ENCODE assay signal across 11 cellular contexts in the genomic region with DNA sequence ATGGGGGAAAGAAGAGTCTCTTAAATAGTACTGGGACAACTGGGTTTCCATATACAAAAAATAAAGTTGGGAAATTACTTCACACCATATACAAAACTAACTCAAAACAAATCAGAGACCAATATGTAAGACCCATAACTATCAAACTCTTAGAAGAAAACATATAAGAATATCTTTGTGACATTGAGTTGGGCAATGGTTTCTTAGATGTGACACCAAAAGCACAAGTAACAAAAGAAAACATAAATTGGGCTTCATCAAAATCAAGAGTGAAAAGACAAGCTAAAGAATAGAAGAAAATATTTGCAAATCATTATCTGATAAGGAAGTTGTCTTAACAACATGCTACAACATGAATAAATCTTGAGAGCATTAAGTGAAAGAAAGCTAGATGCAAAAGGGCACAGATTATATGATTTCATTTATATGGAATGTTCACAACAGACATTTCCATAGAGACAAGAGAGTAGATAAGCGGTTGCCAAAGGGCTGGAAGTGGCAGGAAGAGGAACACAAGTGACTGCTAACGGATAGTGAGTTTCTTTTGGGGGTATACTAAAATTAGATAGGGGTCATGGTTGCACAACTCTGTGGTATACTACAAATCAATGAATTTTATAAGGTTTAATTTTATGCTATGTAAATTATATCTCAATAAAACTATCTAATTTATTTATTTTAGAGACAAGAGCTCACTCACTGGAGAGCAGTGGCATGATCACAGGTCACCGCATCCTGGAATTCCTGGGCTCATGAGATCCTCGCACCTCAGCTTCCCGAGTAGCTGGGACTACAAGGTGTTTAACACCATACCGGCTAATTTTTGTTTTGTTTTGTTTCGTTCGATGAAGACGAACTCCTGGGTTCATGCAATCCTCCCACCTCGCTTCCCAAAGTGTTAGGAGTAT. TPM values are rescaled to one million over a fixed set of nuclear protein-coding genes. Genes with fewer than 3 reads are reported as not detected.
A peak's percentile ranks its signal among the peaks of the same experiment; 100 is the strongest.
DNase-seq lines count a peak whose midpoint lies in the region; ATAC-seq and TF ChIP-seq lines count a peak whose summit lies in the region.
"Had no signal": no experiment of that assay in that cellular context is flagged by ENCODE, and none has a peak within 500 bp of the region (broad histone marks: within the 10 kb centered on the region; RNA-seq: fewer than 3 reads in every experiment).

No MANE protein-coding gene starts in this region.

- no peak overlapping the region for H3K4me3 Mint-ChIP-seq in chondrocyte (ENCODE audit: unreplicated experiment)
- no peak overlapping the region for H3K4me3 Mint-ChIP-seq in naive thymus-derived CD8-positive, alpha-beta T cell
- H3K4me3 Mint-ChIP-seq: activated naive CD4-positive, alpha-beta T cell treated with anti-CD3 and anti-CD28 coated beads, Interleukin-2, amount 50 U/mL, for 24 hours had no signal

- peaks cover 55% of the 10 kb centered on the region for H3K4me1 Mint-ChIP-seq in chondrocyte (ENCODE audit: low read depth)
- peaks cover 18 to 46% (median 37%) of the 10 kb centered on the region in 4 donors for H3K4me1 Mint-ChIP-seq in naive thymus-derived CD8-positive, alpha-beta T cell

- no peak overlapping the region for H3K27ac ChIP-seq in right lobe of liver

- no peaks in the 10 kb centered on the region for H3K9me3 ChIP-seq in right lobe of liver
- H3K9me3 ChIP-seq: spleen had no signal

- no peak overlapping the region for H3K4me3 ChIP-seq in AG10803 (ENCODE audit: low read length)
- H3K4me3 ChIP-seq in right lobe of liver: no peak overlapping the region
- H3K4me3 ChIP-seq: spleen had no signal

- ATAC-seq in right lobe of liver (peak in 3 of 4 donors; percentile 35 to 52 (median 35)), HG03280 (IDR thresholded peaks at IDR 0.05; ENCODE audit: unreplicated experiment) (no peak)
- no peak for ATAC-seq in naive thymus-derived CD8-positive, alpha-beta T cell

- H3K4me1 ChIP-seq in right lobe of liver: peaks cover 0 to 10% (median 2%) of the 10 kb centered on the region in 4 donors

- POLR2A ChIA-PET in naive thymus-derived CD8-positive, alpha-beta T cell (lab: Charles Lee): interaction anchor here (0.6 kb wide), 1 partner anchor 10 kb away, joined by 4 read pairs; no protein-coding TSS in a partner anchor

- no peak for TF ChIP-seq POLR2A in right lobe of liver (IDR thresholded peaks at IDR 0.05)

- DNase-seq in AG10803 (ENCODE audit: low read depth): peak; percentile 72
- DNase-seq in Kasumi-1 (lab: John Stamatoyannopoulos, UW): peak; percentile 44 to 57
- DNase-seq in chondrocyte (ENCODE audit: low spot score): no peak
- DNase-seq in right lobe of liver: no peak
- no peak for DNase-seq in HuH-7.5 (ENCODE audit: low spot score)
- no peak for DNase-seq in naive thymus-derived CD8-positive, alpha-beta T cell
- DNase-seq in NCI-H345 (lab: John Stamatoyannopoulos, UW): no peak
- DNase-seq: NCI-H2107, spleen had no signal

- H3K27me3 Mint-ChIP-seq in chondrocyte (ENCODE audit: low read depth): no peaks in the 10 kb centered on the region
- no peaks in the 10 kb centered on the region for H3K27me3 Mint-ChIP-seq in naive thymus-derived CD8-positive, alpha-beta T cell
- H3K27me3 Mint-ChIP-seq: activated naive CD4-positive, alpha-beta T cell treated with anti-CD3 and anti-CD28 coated beads, Interleukin-2, amount 50 U/mL, for 24 hours had no signal

- H3K36me3 ChIP-seq in right lobe of liver: no peaks in the 10 kb centered on the region
- H3K36me3 ChIP-seq: spleen had no signal

- intact Hi-C loops in right lobe of liver (cut with DNase I): no loop called here

- no peak for TF ChIP-seq CTCF in AG10803 (conservative IDR thresholded peaks at IDR 0.05; ENCODE audit: low read length)
- TF ChIP-seq CTCF in chondrocyte (IDR thresholded peaks at IDR 0.05): no peak
- TF ChIP-seq CTCF in right lobe of liver (IDR thresholded peaks at IDR 0.05): no peak

- no peaks in the 10 kb centered on the region for H3K27me3 ChIP-seq in right lobe of liver
- H3K27me3 ChIP-seq: spleen had no signal

- H3K9me3 Mint-ChIP-seq in chondrocyte (ENCODE audit: low read depth): no peaks in the 10 kb centered on the region
- H3K9me3 Mint-ChIP-seq in naive thymus-derived CD8-positive, alpha-beta T cell: peaks cover 0 to 2% (median 0%) of the 10 kb centered on the region in 9 donors
- H3K9me3 Mint-ChIP-seq: activated naive CD4-positive, alpha-beta T cell treated with anti-CD3 and anti-CD28 coated beads, Interleukin-2, amount 50 U/mL, for 24 hours had no signal

- H3K27ac Mint-ChIP-seq in chondrocyte (ENCODE audit: unreplicated experiment): peak overlapping the region; percentile 81
- peak overlapping the region in 3 of 10 donors; percentile 21 to 47 (median 22) for H3K27ac Mint-ChIP-seq in naive thymus-derived CD8-positive, alpha-beta T cell

- H3K36me3 Mint-ChIP-seq in chondrocyte (ENCODE audit: low read depth): peaks cover 6% of the 10 kb centered on the region
- H3K36me3 Mint-ChIP-seq in naive thymus-derived CD8-positive, alpha-beta T cell: peaks cover 0 to 7% (median 6%) of the 10 kb centered on the region in 3 donors

- WGBS in right lobe of liver (ENCODE audit: insufficient coverage, low coverage, low lambda C conversion rate, missing lambda C conversion rate): 73% methylated on average over 10 of the region's 10 CpGs

RNA-seq across cellular contexts. Expression of gene JMJD1C, which starts 35.4 kb away (rescaled TPM):
- total RNA-seq in chondrocyte: 72.9 to 81.3 TPM (median 77.0 TPM) in 3 replicates
- total RNA-seq in right lobe of liver: 10 to 100 TPM; 29.6 to 53.3 (median 38.2) TPM
- total RNA-seq in naive thymus-derived CD8-positive, alpha-beta T cell: 100 to 1,000 TPM; 112 to 126 TPM
- polyA plus RNA-seq in naive thymus-derived CD8-positive, alpha-beta T cell: 10 to 100 TPM; 28.6 to 51.9 (median 50.0) TPM

Comparison
In these comparisons a context has a peak if more than half of its experiments do, and no peak if none do; other contexts are left out.
1. DNase-seq: peak in AG10803 (single experiment) and Kasumi-1 (2 of 2); none in chondrocyte (single experiment), right lobe of liver (0 of 3), HuH-7.5 (single experiment), naive thymus-derived CD8-positive, alpha-beta T cell (0 of 10) and NCI-H345 (single experiment).
2. ATAC-seq: peak in right lobe of liver (3 of 4); none in naive thymus-derived CD8-positive, alpha-beta T cell (0 of 2) and HG03280 (single experiment).